Comparison of ENCODE assay signal across 8 cellular contexts in the genomic region with DNA sequence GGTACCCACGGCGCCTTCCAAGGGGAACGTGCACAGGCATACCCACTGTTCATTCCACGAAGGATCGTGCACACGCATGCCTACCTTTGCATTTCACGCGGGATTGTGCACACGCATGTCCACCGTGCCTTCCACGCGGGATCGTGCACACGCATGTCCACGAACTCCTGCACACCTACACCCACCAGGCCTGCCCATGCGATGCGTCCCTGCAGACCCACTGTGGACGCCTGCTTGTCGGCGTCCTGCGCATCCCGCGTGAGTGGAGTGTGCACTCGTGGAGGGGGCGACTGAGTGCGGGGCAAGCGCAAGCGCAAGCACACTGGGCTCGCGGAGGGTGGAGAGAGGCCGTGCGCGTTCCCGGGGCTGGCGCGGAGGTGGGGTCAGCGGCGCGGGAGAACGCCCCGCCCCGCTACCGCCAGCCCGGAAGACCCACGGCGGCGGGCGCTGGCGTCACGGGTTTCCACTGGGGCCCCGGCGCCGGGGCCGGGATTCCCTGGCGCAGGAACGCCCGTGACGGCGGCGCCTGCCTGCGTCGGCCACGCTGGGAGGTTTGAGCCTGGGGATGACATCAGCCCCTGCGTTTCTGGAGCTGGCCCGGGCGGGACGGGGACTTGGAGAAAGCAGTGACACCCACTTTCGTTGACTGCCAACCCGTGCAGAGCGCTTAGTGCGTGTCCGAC. TPM values are rescaled to one million over a fixed set of nuclear protein-coding genes. Genes with fewer than 3 reads are reported as not detected.
A peak's percentile ranks its signal among the peaks of the same experiment; 100 is the strongest.
DNase-seq lines count a peak whose midpoint lies in the region; ATAC-seq and TF ChIP-seq lines count a peak whose summit lies in the region.

No MANE protein-coding gene starts in this region.

- H3K9me3 ChIP-seq in naive thymus-derived CD4-positive, alpha-beta T cell (ENCODE audit: control insufficient read depth in 2 of 3, low read length in 3 of 3) = no peaks in the 10 kb centered on the region
- H3K9me3 ChIP-seq in thyroid gland = no peaks in the 10 kb centered on the region

- ATAC-seq in naive thymus-derived CD4-positive, alpha-beta T cell = peak; percentile 73
- ATAC-seq in HG02588 (IDR thresholded peaks at IDR 0.05; ENCODE audit: unreplicated experiment) = no peak

- no peak for TF ChIP-seq CTCF in fibroblast of villous mesenchyme (IDR thresholded peaks at IDR 0.05; ENCODE audit: insufficient read depth, low read depth, low read length)
- TF ChIP-seq CTCF in thyroid gland (IDR thresholded peaks at IDR 0.05) = no peak

- WGBS in thyroid gland, 2 donors = 20 to 25% methylated on average over 1 to 24 of the region's 72 CpGs

- H3K27me3 ChIP-seq in naive thymus-derived CD4-positive, alpha-beta T cell (ENCODE audit: control insufficient read depth in 2 of 2, insufficient read depth in 2 of 2, low read length in 2 of 2) = peaks cover 2 to 4% of the 10 kb centered on the region in 2 donors
- H3K27me3 ChIP-seq in thyroid gland = no peaks in the 10 kb centered on the region

- no peaks in the 10 kb centered on the region for H3K9me3 Mint-ChIP-seq in naive thymus-derived CD4-positive, alpha-beta T cell

- TF ChIP-seq POLR2A in thyroid gland (IDR thresholded peaks at IDR 0.05) = peak in 1 of 2 donors; percentile 65

- peaks cover 4 to 38% (median 30%) of the 10 kb centered on the region in 7 donors for H3K4me1 Mint-ChIP-seq in naive thymus-derived CD4-positive, alpha-beta T cell

- peak overlapping the region; percentile 69 for H3K4me3 ChIP-seq in fibroblast of villous mesenchyme (ENCODE audit: low read depth, low read length)
- H3K4me3 ChIP-seq in naive thymus-derived CD4-positive, alpha-beta T cell (ENCODE audit: low read length) = peak overlapping the region; percentile 77
- peak overlapping the region; percentile 5 to 54 (median 23) for H3K4me3 ChIP-seq in thyroid gland (replicated peaks in 1 of 3)

- H3K36me3 Mint-ChIP-seq in naive thymus-derived CD4-positive, alpha-beta T cell = no peaks in the 10 kb centered on the region

- DNase-seq in NCI-H345 (lab: John Stamatoyannopoulos, UW) = peak; percentile 34
- DNase-seq in NCI-H345 treated with DMSO at 0.1 percent for 48 hours (lab: John Stamatoyannopoulos, UW; ENCODE audit: unreplicated experiment) = no peak
- peak; percentile 65 for DNase-seq in NOMO-1 treated with dmso at 0.1 percent for 144 hours (lab: John Stamatoyannopoulos, UW; ENCODE audit: unreplicated experiment)
- peak; percentile 87 for DNase-seq in activated effector memory CD4-positive, alpha-beta T cell treated with anti-CD3 and anti-CD28 coated beads, Interleukin-2, amount 50 U/mL, for 16 hours
- DNase-seq in fibroblast of villous mesenchyme (ENCODE audit: low read depth) = peak; percentile 92
- DNase-seq in naive thymus-derived CD4-positive, alpha-beta T cell = peak in 8 of 9 donors; percentile 22 to 75 (median 33)
- DNase-seq in thyroid gland = peak; percentile 75 to 84

- H3K36me3 ChIP-seq in naive thymus-derived CD4-positive, alpha-beta T cell (ENCODE audit: control insufficient read depth in 2 of 3, insufficient read depth in 3 of 3, low read length in 3 of 3) = no peaks in the 10 kb centered on the region
- H3K36me3 ChIP-seq in thyroid gland = no peaks in the 10 kb centered on the region

- H3K27ac ChIP-seq in naive thymus-derived CD4-positive, alpha-beta T cell (ENCODE audit: low read depth, low read length) = peak overlapping the region; percentile 69
- peak overlapping the region; percentile 85 to 98 (median 93) for H3K27ac ChIP-seq in thyroid gland

- intact Hi-C loops in naive thymus-derived CD4-positive, alpha-beta T cell (cut with micrococcal nuclease) = loop anchor here (1.0 to 5.0 kb wide), 2 partner anchors 16 to 38 kb away; no protein-coding TSS in a partner anchor
- intact Hi-C loops in thyroid gland (cut with DNase I) = loop anchor here (5.0 kb wide), 1 partner anchor 43 kb away; no protein-coding TSS in a partner anchor

- H3K4me3 Mint-ChIP-seq in naive thymus-derived CD4-positive, alpha-beta T cell = peak overlapping the region; percentile 67 to 87 (median 77)

- H3K4me1 ChIP-seq in naive thymus-derived CD4-positive, alpha-beta T cell (ENCODE audit: control insufficient read depth in 2 of 2, insufficient read depth in 2 of 2, low read length in 2 of 2) = peaks cover 7 to 14% of the 10 kb centered on the region in 2 donors
- peaks cover 26 to 41% of the 10 kb centered on the region in 2 donors for H3K4me1 ChIP-seq in thyroid gland

- peak overlapping the region in 4 of 9 donors; percentile 19 to 65 (median 43) for H3K27ac Mint-ChIP-seq in naive thymus-derived CD4-positive, alpha-beta T cell

- peaks cover 20 to 52% (median 24%) of the 10 kb centered on the region in 5 donors for H3K27me3 Mint-ChIP-seq in naive thymus-derived CD4-positive, alpha-beta T cell

- CTCF ChIA-PET in naive thymus-derived CD4-positive, alpha-beta T cell (lab: Charles Lee) = interaction anchor here (1.0 kb wide), 1 partner anchor 9 kb away, joined by 4 read pairs; no protein-coding TSS in a partner anchor

- POLR2A ChIA-PET in naive thymus-derived CD4-positive, alpha-beta T cell (lab: Charles Lee) = interaction anchor here (1.2 to 7.3 kb wide), 3 partner anchors 9 to 17 kb away, joined by 4 to 81 read pairs (median 4); partner anchors contain the start of gene GADD45B

RNA-seq across cellular contexts. Expression of gene GADD45B, which starts 18.7 kb away (rescaled TPM):
- total RNA-seq in fibroblast of villous mesenchyme (54.8 and 70.9 TPM in 2 replicates), thyroid gland (100 to 1,000 TPM; 148 to 250 (median 195) TPM)
- total RNA-seq in naive thymus-derived CD4-positive, alpha-beta T cell = 100 to 1,000 TPM in 2 of 5 experiments, 10 to 100 TPM in 3; 71.7 to 157 (median 84.2) TPM
- 10 to 100 TPM; 30.1 to 38.4 TPM for polyA plus RNA-seq in naive thymus-derived CD4-positive, alpha-beta T cell

RNA-seq across cellular contexts. Expression of gene LMNB2, which starts 37.8 kb away (rescaled TPM):
- total RNA-seq in fibroblast of villous mesenchyme = 58.6 and 92.0 TPM in 2 replicates
- 10 to 100 TPM; 10.8 to 86.4 (median 16.6) TPM for total RNA-seq in naive thymus-derived CD4-positive, alpha-beta T cell
- polyA plus RNA-seq in naive thymus-derived CD4-positive, alpha-beta T cell = 10 to 100 TPM in 1 of 2 donors, 1 to 10 TPM in 1; 5.6 to 11.4 TPM
- total RNA-seq in thyroid gland = 10 to 100 TPM; 14.4 to 34.6 (median 27.6) TPM

Comparison
In these comparisons a context has a peak if more than half of its experiments do, and no peak if none do; other contexts are left out.
1. H3K4me3 ChIP-seq: peak in every context shown above with its lines; median percentile 77 in naive thymus-derived CD4-positive, alpha-beta T cell; 69 in fibroblast of villous mesenchyme; 23 in thyroid gland.